In the genomic region with DNA sequence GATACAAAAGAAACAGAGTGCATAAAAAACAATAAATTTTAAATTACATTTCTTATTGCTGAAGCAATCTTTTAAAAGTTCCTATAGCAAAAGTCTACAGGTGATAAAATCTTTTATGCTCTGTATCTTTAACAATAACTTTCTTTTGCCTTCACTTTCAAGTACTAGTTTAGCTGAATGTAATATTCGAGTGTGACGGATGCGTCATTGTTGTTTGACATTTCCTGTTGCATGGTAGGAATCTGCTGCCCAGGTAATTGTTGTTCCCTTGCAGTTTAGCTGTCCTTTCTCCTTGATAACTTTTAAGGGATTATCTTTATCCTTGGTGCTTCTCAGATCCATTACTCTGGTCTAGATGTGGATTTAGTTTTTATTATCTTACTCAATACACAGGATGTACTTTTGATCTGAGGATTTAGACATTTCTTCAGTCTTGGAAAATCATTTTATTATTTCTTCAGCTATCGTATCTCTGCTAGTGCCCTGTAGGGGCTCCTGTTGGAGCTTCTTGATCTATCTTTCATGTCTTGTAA, we compare ENCODE assay signal across 19 cellular contexts. TPM values are rescaled to one million over a fixed set of nuclear protein-coding genes. Genes with fewer than 3 reads are reported as not detected.
DNase-seq lines count a peak whose midpoint lies in the region; ATAC-seq, FAIRE-seq and TF ChIP-seq lines count a peak whose summit lies in the region.
"Had no signal": no experiment of that assay in that cellular context is flagged by ENCODE, and none has a peak within 500 bp of the region (broad histone marks: within the 10 kb centered on the region; RNA-seq: fewer than 3 reads in every experiment).

No MANE protein-coding gene starts in this region.

- POLR2A ChIA-PET in HEK293 (lab: Yijun Ruan, JAX) (no interaction called here), GM12878 (lab: Charles Lee) (no interaction called here)

- FAIRE-seq in GM12891 (lab: Jason Lieb, UNC) (peak; percentile 78), GM12878 (lab: Jason Lieb, UNC) (no peak)
- FAIRE-seq: GM12892 had no signal

- SMC1A ChIA-PET in GM12878 (lab: Charles Lee; ENCODE audit: uncharacterized antibody, unreplicated experiment): no interaction called here

- H3K18ac ChIP-seq in mesendoderm (ENCODE audit: low read length): no peak overlapping the region

- no peak overlapping the region for H3K27ac ChIP-seq in HEK293 (ENCODE audit: extremely low read depth, low read depth, low read length)
- H3K27ac ChIP-seq in GM12878 (ENCODE audit: control insufficient read depth, insufficient read depth): no peak overlapping the region
- H3K27ac ChIP-seq in mesendoderm (ENCODE audit: low read depth, low read length): no peak overlapping the region
- H3K27ac ChIP-seq: esophagus muscularis mucosa, parathyroid adenoma had no signal

- no peak overlapping the region for H2BK120ac ChIP-seq in mesendoderm (ENCODE audit: low read depth, low read length)

- DNase-seq in GM12891 (ENCODE audit: insufficient read length, low spot score) (no peak), GM12878 (ENCODE audit: low read depth, low spot score) (no peak), mesendoderm (peak; percentile 13), NCI-H526 (lab: John Stamatoyannopoulos, UW) (no peak)
- DNase-seq: BE2C; GF-D8; immature natural killer cell; mammary epithelial cell; natural killer cell; NCI-H2227 treated with DMSO at 0.1 percent for 48 hours; Right ventricle myocardium superior; stimulated activated CD4-positive, alpha-beta T cell treated with anti-CD3 and anti-CD28 coated beads, Interleukin-2, amount 100 ng/mL, for 48 hours had no signal

- H3K4me1 ChIP-seq in HEK293 (ENCODE audit: control insufficient read depth, insufficient read depth, low read length): no peaks in the 10 kb centered on the region
- H3K4me1 ChIP-seq in GM12878 (ENCODE audit: control insufficient read depth, insufficient read depth, low read length): peaks cover 3% of the 10 kb centered on the region; the same call in 1 of the 2 replicates
- no peaks in the 10 kb centered on the region for H3K4me1 ChIP-seq in mesendoderm (ENCODE audit: control insufficient read depth, low read depth, low read length)
- H3K4me1 ChIP-seq: BE2C, esophagus muscularis mucosa, parathyroid adenoma had no signal

- no peak overlapping the region for H2BK5ac ChIP-seq in mesendoderm (ENCODE audit: low read length)

- CTCF ChIA-PET in HEK293 (lab: Yijun Ruan, JAX) (interaction anchor here (0.6 kb wide), 2 partner anchors 23 to 166 kb away, joined by 3 read pairs; no protein-coding TSS in a partner anchor), GM12878 (lab: Yijun Ruan, JAX) (no interaction called here)

- no peak overlapping the region for H2BK15ac ChIP-seq in mesendoderm (replicated peaks; ENCODE audit: low read depth)

- TF ChIP-seq POLR2A in GM12891 (IDR thresholded peaks at IDR 0.05; ENCODE audit: low read depth, low read length) (no peak), GM12878 (IDR thresholded peaks at IDR 0.05; ENCODE audit: low read depth, low read length) (no peak)

- no peak overlapping the region for H4K5ac ChIP-seq in mesendoderm (ENCODE audit: low read length)

- BruUV-seq in GM12878 (replicated peaks; lab: Mats Ljungman, UMichigan): no TSS peak

- ATAC-seq in GM12878 (no peak), GM19395 (IDR thresholded peaks at IDR 0.05; ENCODE audit: unreplicated experiment) (no peak), HG02973 (IDR thresholded peaks at IDR 0.05; ENCODE audit: unreplicated experiment) (no peak)
- ATAC-seq: natural killer cell had no signal

- H3K23ac ChIP-seq in mesendoderm (ENCODE audit: low read length): no peak overlapping the region

- no peak overlapping the region for H3K9ac ChIP-seq in GM12878 (ENCODE audit: control insufficient read depth, insufficient read depth, low read length)
- no peak overlapping the region for H3K9ac ChIP-seq in mesendoderm (ENCODE audit: low read length)
- H3K9ac ChIP-seq: parathyroid adenoma had no signal

- H3K4me2 ChIP-seq in GM12878 (ENCODE audit: control insufficient read depth, insufficient read depth) (no peak overlapping the region), mesendoderm (ENCODE audit: low read length) (no peak overlapping the region)

- no peaks in the 10 kb centered on the region for H3K36me3 ChIP-seq in HEK293 (ENCODE audit: control insufficient read depth in 2 of 2, insufficient read depth in 1 of 2, low read length in 2 of 2)
- H3K36me3 ChIP-seq in GM12878 (ENCODE audit: control insufficient read depth in 2 of 2, insufficient read depth in 2 of 2, low read length in 1 of 2): no peaks in the 10 kb centered on the region
- H3K36me3 ChIP-seq in mesendoderm (ENCODE audit: control insufficient read depth, insufficient read depth, low read length): no peaks in the 10 kb centered on the region
- H3K36me3 ChIP-seq: BE2C, esophagus muscularis mucosa had no signal

- H3K9me3 ChIP-seq in HEK293 (ENCODE audit: control insufficient read depth, insufficient read depth, low read depth, low read length) (no peaks in the 10 kb centered on the region), GM12878 (replicated peaks; ENCODE audit: control insufficient read depth, insufficient read depth, low read length) (no peaks in the 10 kb centered on the region)
- H3K9me3 ChIP-seq: BE2C, esophagus muscularis mucosa had no signal

- no peaks in the 10 kb centered on the region for H3K79me2 ChIP-seq in GM12878 (ENCODE audit: control insufficient read depth, insufficient read depth, low read length)
- no peaks in the 10 kb centered on the region for H3K79me2 ChIP-seq in mesendoderm (ENCODE audit: control insufficient read depth, insufficient read depth, low read length)
- H3K79me2 ChIP-seq: parathyroid adenoma had no signal

- no peak overlapping the region for H3K56ac ChIP-seq in mesendoderm (ENCODE audit: low read length)

- TF ChIP-seq RAD21 in GM12878 (IDR thresholded peaks at IDR 0.05; ENCODE audit: insufficient read depth, low read depth, low read length): no peak

- H2AK5ac ChIP-seq in mesendoderm (ENCODE audit: low read length): no peak overlapping the region

- intact Hi-C loops in GM12878 (cut with micrococcal nuclease; ENCODE audit: unreplicated experiment): no loop called here

- no peaks in the 10 kb centered on the region for H3K27me3 ChIP-seq in GM12878 (replicated peaks in 1 of 2; ENCODE audit: control insufficient read depth in 2 of 2, insufficient read depth in 2 of 2, low read length in 1 of 2)
- no peaks in the 10 kb centered on the region for H3K27me3 ChIP-seq in mesendoderm (ENCODE audit: insufficient read depth, low read length, poor library complexity)
- H3K27me3 ChIP-seq: BE2C had no signal

- H4K20me1 ChIP-seq in GM12878 (ENCODE audit: control insufficient read depth, insufficient read depth): no peaks in the 10 kb centered on the region

- WGBS in GM12878 (ENCODE audit: insufficient coverage, insufficient replicate concordance, low lambda C conversion rate, missing lambda C conversion rate): 61% methylated on average over 4 of the region's 4 CpGs
- WGBS in mesendoderm (ENCODE audit: extremely low coverage, insufficient coverage, low lambda C conversion rate): no CpG with 5 or more reads among the region's 4 CpGs

- no peaks in the 10 kb centered on the region for H3K79me1 ChIP-seq in mesendoderm (ENCODE audit: low read length)

- no peak for TF ChIP-seq CTCF in HEK293 (tag by site-specific recombination; IDR thresholded peaks at IDR 0.05)
- no peak for TF ChIP-seq CTCF in GM12878 (IDR thresholded peaks at IDR 0.05 in 2 of 3, conservative IDR thresholded peaks at IDR 0.05 in 1 of 3; ENCODE audit: control insufficient read depth in 2 of 3, extremely low read depth in 1 of 3, insufficient read depth in 1 of 3, low read depth in 3 of 3, low read length in 3 of 3)

- H3K4ac ChIP-seq in mesendoderm (ENCODE audit: low read depth, low read length): no peak overlapping the region

- peak overlapping the region; percentile 61 for H2AFZ ChIP-seq in GM12878 (ENCODE audit: control insufficient read depth, low read depth, low read length)
- H2AFZ ChIP-seq: parathyroid adenoma had no signal

- H4K8ac ChIP-seq in mesendoderm (ENCODE audit: low read depth, low read length): no peak overlapping the region

- RAD21 ChIA-PET in GM12878 (lab: Charles Lee; ENCODE audit: unreplicated experiment): no interaction called here

- in situ Hi-C loops in GM12878 (cut with MboI): no loop called here

- no peak for TF ChIP-seq EP300 in GM12878 (IDR thresholded peaks at IDR 0.05; ENCODE audit: borderline replicate concordance in 1 of 2, control insufficient read depth in 1 of 2, low read depth in 2 of 2, low read length in 2 of 2)

- no peak overlapping the region for H3K4me3 ChIP-seq in HEK293 (ENCODE audit: low read depth, low read length)
- no peak overlapping the region for H3K4me3 ChIP-seq in GM12878
- H3K4me3 ChIP-seq in mesendoderm (ENCODE audit: low read length): no peak overlapping the region
- H3K4me3 ChIP-seq: esophagus muscularis mucosa had no signal

RNA-seq across cellular contexts. Expression of a gene that starts 2.1 kb away (rescaled TPM):
- 0.09 TPM for polyA plus RNA-seq in GM12891 (2012; ENCODE audit: low read depth, missing spikeins)
- total RNA-seq in GM12878 (2013; cell fraction: nucleolus; rRNA removed): not detected in 2 replicates
- total RNA-seq in GM12878 (2014; rRNA removed) (not detected in 2 replicates), GM12878 (2014; rRNA removed; fragmentation: Illumina TruSeq; extraction: Trizol) (not detected in 2 replicates), GM12878 (2021) (0.13 and 0.16 TPM in 2 replicates)
- polyA plus RNA-seq in GM12878 (2011; ENCODE audit: low read depth): not detected
- polyA plus RNA-seq in GM12878 (2011; rRNA removed) (not detected in 2 replicates), GM12878 (2014; fragmentation: Illumina TruSeq; extraction: Trizol) (0.07 TPM in 1 of 2 replicates, not detected in the other), GM12878 (2014; fragmentation: Nextera tagmentation; extraction: Ambion mirVana) (under 1 TPM; 0.05 to 0.22 TPM), GM12878 (2014; rRNA removed) (0.05 and 0.14 TPM in 2 replicates), GM12878 (2016; fragmentation: Nextera tagmentation; extraction: Ambion mirVana) (under 1 TPM; 0.56 to 0.87 TPM)
- polyA plus RNA-seq in GM12878 (2011; cell fraction: cytosol; rRNA removed): not detected in 2 replicates
- polyA plus RNA-seq in GM12878 (2011; cell fraction: nucleus; rRNA removed): not detected in 2 replicates
- polyA plus RNA-seq in GM12878 (2012): not detected in 2 replicates
- polyA minus RNA-seq in GM12878 (2011; rRNA and poly(A)+ RNA removed): not detected in 2 replicates
- polyA minus RNA-seq in GM12878 (2011; cell fraction: cytosol; rRNA and poly(A)+ RNA removed): not detected in 2 replicates
- polyA minus RNA-seq in GM12878 (2011; cell fraction: nucleus; rRNA and poly(A)+ RNA removed): not detected in 2 replicates
- polyA plus RNA-seq in mesendoderm (2013, experiment 1 of 2): not detected
- not detected for polyA plus RNA-seq in mesendoderm (2013, experiment 2 of 2)
- total RNA-seq: activated T-helper 1 cell treated with anti-CD3 and anti-CD28 coated beads, Interleukin-12 subunit alpha, Interleukin-12 subunit beta, Interleukin-2, Interleukin-4 antibody, amounts not matched to agents 30 ng/mL and 10 ng/mL and 1 ng/mL, durations not matched to agents 14 hours and 24 hours and 36 hours; esophagus muscularis mucosa; mammary epithelial cell; natural killer cell; Right ventricle myocardium superior had no signal
- polyA plus RNA-seq: immature natural killer cell, mammary epithelial cell had no signal

RNA-seq across cellular contexts. Expression of a gene that starts 54.4 kb away (rescaled TPM):
- polyA plus RNA-seq in GM12891 (2012; ENCODE audit: low read depth, missing spikeins): 18.8 TPM
- total RNA-seq in GM12878 (2013; cell fraction: nucleolus; rRNA removed): 43.3 and 47.0 TPM in 2 replicates
- total RNA-seq in GM12878 (2014; rRNA removed): 16.1 and 18.6 TPM in 2 replicates
- total RNA-seq in GM12878 (2014; rRNA removed; fragmentation: Illumina TruSeq; extraction: Trizol): 27.5 and 29.7 TPM in 2 replicates
- 37.7 and 42.8 TPM in 2 replicates for total RNA-seq in GM12878 (2021)
- 11.3 TPM for polyA plus RNA-seq in GM12878 (2011; ENCODE audit: low read depth)
- 10.0 and 12.3 TPM in 2 replicates for polyA plus RNA-seq in GM12878 (2011; rRNA removed)
- 4.8 and 5.6 TPM in 2 replicates for polyA plus RNA-seq in GM12878 (2011; cell fraction: cytosol; rRNA removed)
- polyA plus RNA-seq in GM12878 (2011; cell fraction: nucleus; rRNA removed): 7.9 and 15.9 TPM in 2 replicates
- 22.4 and 23.1 TPM in 2 replicates for polyA plus RNA-seq in GM12878 (2012)
- polyA plus RNA-seq in GM12878 (2014; fragmentation: Illumina TruSeq; extraction: Trizol): 50.0 and 62.5 TPM in 2 replicates
- 10 to 100 TPM; 18.7 to 23.4 TPM for polyA plus RNA-seq in GM12878 (2014; fragmentation: Nextera tagmentation; extraction: Ambion mirVana)
- 16.9 and 19.5 TPM in 2 replicates for polyA plus RNA-seq in GM12878 (2014; rRNA removed)
- 10 to 100 TPM; 52.5 to 55.9 TPM for polyA plus RNA-seq in GM12878 (2016; fragmentation: Nextera tagmentation; extraction: Ambion mirVana)
- 8.0 and 16.0 TPM in 2 replicates for polyA minus RNA-seq in GM12878 (2011; rRNA and poly(A)+ RNA removed)
- polyA minus RNA-seq in GM12878 (2011; cell fraction: cytosol; rRNA and poly(A)+ RNA removed): 4.1 and 6.3 TPM in 2 replicates
- 9.8 and 15.8 TPM in 2 replicates for polyA minus RNA-seq in GM12878 (2011; cell fraction: nucleus; rRNA and poly(A)+ RNA removed)
- polyA plus RNA-seq in mesendoderm (2013, experiment 1 of 2): 62.0 TPM
- 60.4 TPM for polyA plus RNA-seq in mesendoderm (2013, experiment 2 of 2)
